ENCODE assay signal across 11 cellular contexts in genomic region chr16:50708373-50709060, GRCh38. TPM values are rescaled to one million over a fixed set of nuclear protein-coding genes. Genes with fewer than 3 reads are reported as not detected.
DNase-seq lines count a peak whose midpoint lies in the region; ATAC-seq lines count a peak whose summit lies in the region.
"Had no signal": no experiment of that assay in that cellular context is flagged by ENCODE, and none has a peak within 500 bp of the region (broad histone marks: within the 10 kb centered on the region; RNA-seq: fewer than 3 reads in every experiment).

No MANE protein-coding gene starts in this region.

- 0 out of 22 replicates have a peak, but pooled peaks cover 0 to 5% (median 0%) of the 10 kb centered on the region in 11 experiments for H4K20me1 ChIP-seq in BLaER1 treated with 17β-estradiol and CSF1 and Interleukin-3, amounts not matched to agents 10 nM and 100 nM

- H2AK5ac ChIP-seq in neuronal stem cell (ENCODE audit: low read depth, low read length): no peak overlapping the region

- DNase-seq in activated T-cell treated with anti-CD3 and anti-CD28 coated beads, Interleukin-2, amount 50 U/mL, for 24 hours: peak; percentile 56
- DNase-seq in neuronal stem cell (ENCODE audit: low spot score): no peak
- DNase-seq in immature natural killer cell: no peak
- DNase-seq in NCI-H1092 (lab: John Stamatoyannopoulos, UW): no peak

- no peaks in the 10 kb centered on the region for H3K27me3 ChIP-seq in BLaER1 treated with 17β-estradiol and CSF1 and Interleukin-3, amounts not matched to agents 10 nM and 100 nM
- H3K27me3 ChIP-seq in neuronal stem cell (ENCODE audit: control insufficient read depth in 3 of 3, insufficient read depth in 3 of 3, low read depth in 1 of 3, low read length in 3 of 3): peaks cover 0 to 4% (median 0%) of the 10 kb centered on the region in 3 experiments

- peaks cover 21 to 29% (median 28%) of the 10 kb centered on the region in 11 experiments for H3K9me3 ChIP-seq in BLaER1 treated with 17β-estradiol and CSF1 and Interleukin-3, amounts not matched to agents 10 nM and 100 nM (replicated peaks in 1 of 11)
- peaks cover 7 to 13% of the 10 kb centered on the region in 2 donors for H3K9me3 ChIP-seq in neuronal stem cell (replicated peaks in 1 of 2; ENCODE audit: control insufficient read depth in 2 of 2, insufficient read depth in 1 of 2, low read depth in 1 of 2, low read length in 2 of 2)

- H3K18ac ChIP-seq in neuronal stem cell (ENCODE audit: low read length): peak overlapping the region; percentile 2

- H3K4me1 ChIP-seq in BLaER1 treated with 17β-estradiol and CSF1 and Interleukin-3, amounts not matched to agents 10 nM and 100 nM: peaks cover 20 to 79% (median 55%) of the 10 kb centered on the region in 10 experiments
- H3K4me1 ChIP-seq in neuronal stem cell (ENCODE audit: control insufficient read depth in 2 of 2, insufficient read depth in 1 of 2, low read depth in 1 of 2, low read length in 2 of 2): peaks cover 3 to 4% of the 10 kb centered on the region in 2 donors
- H3K4me1 ChIP-seq: parathyroid adenoma had no signal

- H3K4me3 Mint-ChIP-seq in activated T-cell treated with anti-CD3 and anti-CD28 coated beads, Interleukin-2, amount 50 U/mL, for 24 hours: peak overlapping the region; percentile 48
- no peak overlapping the region for H3K4me3 Mint-ChIP-seq in immature natural killer cell
- H3K4me3 Mint-ChIP-seq: mesothelial cell of epicardium had no signal

- H3K4me1 Mint-ChIP-seq in activated T-cell treated with anti-CD3 and anti-CD28 coated beads, Interleukin-2, amount 50 U/mL, for 24 hours (ENCODE audit: low read depth): peaks cover 49% of the 10 kb centered on the region
- peaks cover 1 to 8% of the 10 kb centered on the region in 2 donors for H3K4me1 Mint-ChIP-seq in immature natural killer cell
- H3K4me1 Mint-ChIP-seq: mesothelial cell of epicardium had no signal

- no peak overlapping the region for H2BK15ac ChIP-seq in neuronal stem cell (ENCODE audit: low read length)

- peak overlapping the region; percentile 53 to 95 (median 73); a peak in 21 of 22 replicates for H3K4me2 ChIP-seq in BLaER1 treated with 17β-estradiol and CSF1 and Interleukin-3, amounts not matched to agents 10 nM and 100 nM
- no peak overlapping the region for H3K4me2 ChIP-seq in neuronal stem cell (ENCODE audit: insufficient read depth, low read length, poor library complexity, severe bottlenecking)

- peak; percentile 10 for ATAC-seq in GM18511 (IDR thresholded peaks at IDR 0.05; ENCODE audit: unreplicated experiment)
- ATAC-seq in HG02678 (IDR thresholded peaks at IDR 0.05; ENCODE audit: unreplicated experiment): no peak

- H3K23ac ChIP-seq in neuronal stem cell (ENCODE audit: low read depth, low read length, poor library complexity): no peak overlapping the region

- no peaks in the 10 kb centered on the region for H3K79me1 ChIP-seq in neuronal stem cell (ENCODE audit: low read depth, low read length)

- H4K91ac ChIP-seq in neuronal stem cell (ENCODE audit: low read depth, low read length, poor library complexity): no peak overlapping the region

- peaks cover 41% of the 10 kb centered on the region for H3K36me3 Mint-ChIP-seq in activated T-cell treated with anti-CD3 and anti-CD28 coated beads, Interleukin-2, amount 50 U/mL, for 24 hours (ENCODE audit: low read depth)
- H3K36me3 Mint-ChIP-seq in immature natural killer cell: peaks cover 8 to 16% (median 9%) of the 10 kb centered on the region in 3 donors

- peak overlapping the region in 10 of 11 experiments; percentile 41 to 83 (median 76); a peak in 17 of 22 replicates for H3K27ac ChIP-seq in BLaER1 treated with 17β-estradiol and CSF1 and Interleukin-3, amounts not matched to agents 10 nM and 100 nM
- H3K27ac ChIP-seq in neuronal stem cell (replicated peaks; ENCODE audit: low read length): no peak overlapping the region
- H3K27ac ChIP-seq: C4-2B, parathyroid adenoma had no signal

- H3K4me3 ChIP-seq in BLaER1 treated with 17β-estradiol and CSF1 and Interleukin-3, amounts not matched to agents 10 nM and 100 nM: peak overlapping the region in 1 of 10 experiments; percentile 27; a peak in 1 of 20 replicates
- H3K4me3 ChIP-seq in neuronal stem cell (ENCODE audit: low read length in 2 of 2): no peak overlapping the region

- no peak overlapping the region for H4K8ac ChIP-seq in neuronal stem cell (ENCODE audit: low read depth, low read length)

- no peak overlapping the region for H2BK5ac ChIP-seq in neuronal stem cell (ENCODE audit: low read length)

- H3K27me3 Mint-ChIP-seq in activated T-cell treated with anti-CD3 and anti-CD28 coated beads, Interleukin-2, amount 50 U/mL, for 24 hours: no peaks in the 10 kb centered on the region
- H3K27me3 Mint-ChIP-seq in immature natural killer cell (ENCODE audit: low read depth in 3 of 3): peaks cover 2 to 11% (median 3%) of the 10 kb centered on the region in 3 donors

- peak overlapping the region in 8 of 11 experiments; percentile 2 to 62 (median 38); a peak in 8 of 22 replicates for H3K9ac ChIP-seq in BLaER1 treated with 17β-estradiol and CSF1 and Interleukin-3, amounts not matched to agents 10 nM and 100 nM
- peak overlapping the region; percentile 12 for H3K9ac ChIP-seq in neuronal stem cell (ENCODE audit: low read depth, low read length, poor library complexity)
- H3K9ac ChIP-seq: parathyroid adenoma had no signal

- H3K4ac ChIP-seq in neuronal stem cell (ENCODE audit: low read length): no peak overlapping the region

- peak overlapping the region; percentile 90 for H3K27ac Mint-ChIP-seq in activated T-cell treated with anti-CD3 and anti-CD28 coated beads, Interleukin-2, amount 50 U/mL, for 24 hours
- H3K27ac Mint-ChIP-seq in immature natural killer cell: peak overlapping the region in 1 of 6 donors; percentile 49
- H3K27ac Mint-ChIP-seq: mesothelial cell of epicardium had no signal

- H2BK12ac ChIP-seq in neuronal stem cell (ENCODE audit: low read length): no peak overlapping the region

- H3K36me3 ChIP-seq in BLaER1 treated with 17β-estradiol and CSF1 and Interleukin-3, amounts not matched to agents 10 nM and 100 nM: peaks cover 0 to 76% (median 13%) of the 10 kb centered on the region in 11 experiments; a peak in 11 of 22 replicates
- no peaks in the 10 kb centered on the region for H3K36me3 ChIP-seq in neuronal stem cell (replicated peaks in 1 of 2; ENCODE audit: control insufficient read depth in 2 of 2, insufficient read depth in 2 of 2, low read length in 2 of 2)

- peak overlapping the region; percentile 47 for H3K14ac ChIP-seq in neuronal stem cell (ENCODE audit: low read length)

- no peak overlapping the region for H2BK120ac ChIP-seq in neuronal stem cell (ENCODE audit: low read depth, low read length)

- peaks cover 19% of the 10 kb centered on the region for H3K9me3 Mint-ChIP-seq in activated T-cell treated with anti-CD3 and anti-CD28 coated beads, Interleukin-2, amount 50 U/mL, for 24 hours
- peaks cover 4 to 20% (median 16%) of the 10 kb centered on the region in 6 donors for H3K9me3 Mint-ChIP-seq in immature natural killer cell

- no CpG with 5 or more reads among the region's 10 CpGs for WGBS in neuronal stem cell (ENCODE audit: extremely low coverage in 2 of 2, insufficient read length in 2 of 2, insufficient replicate concordance in 1 of 2), 2 donors

- no peak overlapping the region for H2AFZ ChIP-seq in neuronal stem cell (ENCODE audit: low read length)
- H2AFZ ChIP-seq: parathyroid adenoma had no signal

RNA-seq across cellular contexts. Expression of gene NOD2, which starts 15.1 kb away (rescaled TPM):
- polyA plus RNA-seq in neuronal stem cell (2013, experiment 1 of 2): 0.14 TPM
- polyA plus RNA-seq in neuronal stem cell (2013, experiment 2 of 2): 0.06 TPM
- 1 to 10 TPM in 1 of 3 donors, under 1 TPM in 1, not detected in 1; 0.76 to 1.5 TPM for polyA plus RNA-seq in immature natural killer cell

RNA-seq across cellular contexts. Expression of gene SNX20, which starts 27.4 kb away (rescaled TPM):
- polyA plus RNA-seq in neuronal stem cell (2013, experiment 1 of 2): not detected
- not detected for polyA plus RNA-seq in neuronal stem cell (2013, experiment 2 of 2)
- polyA plus RNA-seq in immature natural killer cell: 10 to 100 TPM; 28.7 to 74.9 (median 30.9) TPM
- polyA plus RNA-seq: H1 had no signal

RNA-seq across cellular contexts. Expression of gene CYLD, which starts 33.4 kb away (rescaled TPM):
- polyA plus RNA-seq in neuronal stem cell (2013, experiment 1 of 2): 5.4 TPM
- polyA plus RNA-seq in neuronal stem cell (2013, experiment 2 of 2): 5.6 TPM
- 100 to 1,000 TPM in 1 of 3 donors, 10 to 100 TPM in 2; 65.7 to 102 (median 66.1) TPM for polyA plus RNA-seq in immature natural killer cell
